20 cellular contexts compared by ENCODE assay signal in the genomic region with DNA sequence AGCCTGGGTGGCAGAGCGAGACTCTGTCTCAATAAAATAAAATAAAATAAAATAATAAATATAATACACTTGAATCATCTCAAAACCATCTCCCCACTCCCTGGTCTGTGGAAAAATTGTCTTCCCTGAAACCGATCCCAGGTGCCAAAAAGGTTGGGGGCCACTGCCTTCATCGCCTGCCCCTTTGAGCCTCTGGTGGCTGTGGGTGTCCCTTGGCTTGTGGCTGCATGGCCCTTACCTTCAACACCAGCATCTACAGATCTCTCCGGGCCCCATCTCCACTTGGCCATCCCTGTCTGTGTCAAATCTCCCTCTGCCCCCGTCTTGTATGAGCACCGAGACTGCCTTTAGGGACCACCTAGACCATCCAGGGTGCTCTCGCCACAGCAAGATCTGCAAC.
A peak's percentile ranks its signal among the peaks of the same experiment; 100 is the strongest.
DNase-seq lines count a peak whose midpoint lies in the region; ATAC-seq and TF ChIP-seq lines count a peak whose summit lies in the region.
"Had no signal": no experiment of that assay in that cellular context is flagged by ENCODE, and none has a peak within 500 bp of the region (broad histone marks: within the 10 kb centered on the region; RNA-seq: fewer than 3 reads in every experiment).

No MANE protein-coding gene starts in this region.

- in situ Hi-C loops in mammary epithelial cell (cut with MboI; ENCODE audit: low sequenced_read_pairs in 2 of 2), result no loop called here

- TF ChIP-seq EP300 in tibial nerve (IDR thresholded peaks at IDR 0.05), result no peak

- H3K27ac Mint-ChIP-seq in MCF 10A (ENCODE audit: low read depth, unreplicated experiment) (no peak overlapping the region), neural crest cell (ENCODE audit: unreplicated experiment) (peak overlapping the region; percentile 2)
- H3K27ac Mint-ChIP-seq in activated CD8-positive, alpha-beta T cell treated with anti-CD3 and anti-CD28 coated beads for 36 hours, result no peak overlapping the region
- H3K27ac Mint-ChIP-seq in T-helper 2 cell treated with Interferon-gamma antibody and Interleukin-4, amounts not matched to agents 5 μg/mL and 100 μg/mL, for 36 hours, result no peak overlapping the region

- H3K36me3 Mint-ChIP-seq in MCF 10A (ENCODE audit: insufficient read depth, unreplicated experiment), result peaks cover 39% of the 10 kb centered on the region
- no peaks in the 10 kb centered on the region for H3K36me3 Mint-ChIP-seq in neural crest cell (ENCODE audit: low read depth)
- no peaks in the 10 kb centered on the region for H3K36me3 Mint-ChIP-seq in activated CD8-positive, alpha-beta T cell treated with anti-CD3 and anti-CD28 coated beads for 36 hours (ENCODE audit: low read depth)
- H3K36me3 Mint-ChIP-seq in T-helper 2 cell treated with Interferon-gamma antibody and Interleukin-4, amounts not matched to agents 5 μg/mL and 100 μg/mL, for 36 hours (ENCODE audit: low read depth), result no peaks in the 10 kb centered on the region

- H3K27ac ChIP-seq in breast epithelium (peak overlapping the region; percentile 99 to 100), mammary epithelial cell (ENCODE audit: insufficient read depth, low read depth, low read length) (peak overlapping the region; percentile 84), tibial nerve (peak overlapping the region in 3 of 4 donors; percentile 86 to 97 (median 96))

- H2AFZ ChIP-seq in mammary epithelial cell (ENCODE audit: low read depth, low read length), result no peak overlapping the region

- intact Hi-C loops in breast epithelium (cut with DNase I; ENCODE audit: low total_unique reads), result no loop called here
- intact Hi-C loops in MCF 10A (cut with micrococcal nuclease), result no loop called here
- intact Hi-C loops in mammary epithelial cell (cut with micrococcal nuclease), result no loop called here
- intact Hi-C loops in activated CD8-positive, alpha-beta T cell treated with anti-CD3 and anti-CD28 coated beads for 36 hours (cut with micrococcal nuclease), result no loop called here

- H3K27me3 Mint-ChIP-seq in MCF 10A (ENCODE audit: insufficient read depth, unreplicated experiment), result no peaks in the 10 kb centered on the region
- H3K27me3 Mint-ChIP-seq in neural crest cell (ENCODE audit: low read depth), result no peaks in the 10 kb centered on the region
- H3K27me3 Mint-ChIP-seq in activated CD8-positive, alpha-beta T cell treated with anti-CD3 and anti-CD28 coated beads for 36 hours, result no peaks in the 10 kb centered on the region
- no peaks in the 10 kb centered on the region for H3K27me3 Mint-ChIP-seq in T-helper 2 cell treated with Interferon-gamma antibody and Interleukin-4, amounts not matched to agents 5 μg/mL and 100 μg/mL, for 36 hours (ENCODE audit: low read depth)
- H3K27me3 Mint-ChIP-seq: progenitor cell of endocrine pancreas had no signal

- H3K4me1 Mint-ChIP-seq in MCF 10A (ENCODE audit: insufficient read depth, unreplicated experiment), result peaks cover 32% of the 10 kb centered on the region
- peaks cover 43% of the 10 kb centered on the region for H3K4me1 Mint-ChIP-seq in neural crest cell
- peaks cover 15% of the 10 kb centered on the region for H3K4me1 Mint-ChIP-seq in activated CD8-positive, alpha-beta T cell treated with anti-CD3 and anti-CD28 coated beads for 36 hours (ENCODE audit: low read depth)
- H3K4me1 Mint-ChIP-seq in T-helper 2 cell treated with Interferon-gamma antibody and Interleukin-4, amounts not matched to agents 5 μg/mL and 100 μg/mL, for 36 hours (ENCODE audit: low read depth), result peaks cover 17% of the 10 kb centered on the region

- ATAC-seq in activated CD8-positive, alpha-beta T cell treated with anti-CD3 and anti-CD28 coated beads for 36 hours, result no peak
- ATAC-seq: left lobe of liver, T-helper 17 cell had no signal

- no peaks in the 10 kb centered on the region for H3K9me3 Mint-ChIP-seq in MCF 10A (ENCODE audit: unreplicated experiment)
- no peaks in the 10 kb centered on the region for H3K9me3 Mint-ChIP-seq in neural crest cell
- H3K9me3 Mint-ChIP-seq in activated CD8-positive, alpha-beta T cell treated with anti-CD3 and anti-CD28 coated beads for 36 hours, result no peaks in the 10 kb centered on the region
- H3K9me3 Mint-ChIP-seq in T-helper 2 cell treated with Interferon-gamma antibody and Interleukin-4, amounts not matched to agents 5 μg/mL and 100 μg/mL, for 36 hours, result no peaks in the 10 kb centered on the region

- CTCF ChIA-PET in MCF 10A (lab: Yijun Ruan, JAX), result no interaction called here
- CTCF ChIA-PET in mammary epithelial cell (lab: Charles Lee; ENCODE audit: low non-redundant PET), result no interaction called here
- CTCF ChIA-PET in activated CD8-positive, alpha-beta T cell treated with anti-CD3 and anti-CD28 coated beads for 36 hours (lab: Charles Lee), result interaction anchor here (0.5 kb wide), 1 partner anchor 75 kb away, joined by 4 read pairs; no protein-coding TSS in a partner anchor

- POLR2A ChIA-PET in MCF 10A (lab: Yijun Ruan, JAX), result interaction anchor here (1.2 kb wide), 1 partner anchor 27 kb away, joined by 5 read pairs; no protein-coding TSS in a partner anchor
- POLR2A ChIA-PET in activated CD8-positive, alpha-beta T cell treated with anti-CD3 and anti-CD28 coated beads for 36 hours (lab: Charles Lee), result no interaction called here

- no TSS peak for BruUV-seq in MCF 10A (replicated peaks; lab: Mats Ljungman, UMichigan)
- BruUV-seq in mammary epithelial cell (replicated peaks; lab: Mats Ljungman, UMichigan), result no TSS peak

- no peak overlapping the region for H3K9ac ChIP-seq in mammary epithelial cell (ENCODE audit: insufficient read depth, low read length)
- H3K9ac ChIP-seq: KMS-11 had no signal

- peaks cover 91% of the 10 kb centered on the region for H3K79me2 ChIP-seq in mammary epithelial cell (ENCODE audit: insufficient read depth, low read length)

- TF ChIP-seq POLR2A in breast epithelium (IDR thresholded peaks at IDR 0.05), result no peak
- no peak for TF ChIP-seq POLR2A in tibial nerve (IDR thresholded peaks at IDR 0.05)

- H3K4me3 Mint-ChIP-seq in MCF 10A (ENCODE audit: unreplicated experiment) (no peak overlapping the region), neural crest cell (no peak overlapping the region)
- no peak overlapping the region for H3K4me3 Mint-ChIP-seq in activated CD8-positive, alpha-beta T cell treated with anti-CD3 and anti-CD28 coated beads for 36 hours
- H3K4me3 Mint-ChIP-seq in T-helper 2 cell treated with Interferon-gamma antibody and Interleukin-4, amounts not matched to agents 5 μg/mL and 100 μg/mL, for 36 hours, result no peak overlapping the region
- H3K4me3 Mint-ChIP-seq: T-helper 17 cell had no signal

- H3K36me3 ChIP-seq in breast epithelium, result no peaks in the 10 kb centered on the region
- peaks cover 7% of the 10 kb centered on the region for H3K36me3 ChIP-seq in mammary epithelial cell (ENCODE audit: insufficient read depth, low read length)
- no peaks in the 10 kb centered on the region for H3K36me3 ChIP-seq in tibial nerve

- 94% methylated on average over 7 of the region's 7 CpGs for WGBS in mammary epithelial cell (ENCODE audit: low coverage, missing lambda C conversion rate)
- WGBS in tibial nerve, 2 donors, result 95 to 97% methylated on average over 7 of the region's 7 CpGs

- no peak overlapping the region for H3K4me2 ChIP-seq in mammary epithelial cell (ENCODE audit: insufficient read depth, low read depth, low read length)
- H3K4me2 ChIP-seq: KMS-11 had no signal

- dilution Hi-C loops in mammary epithelial cell (cut with HindIII; ENCODE audit: low sequenced_read_pairs), result no loop called here

- no peak overlapping the region for H3K4me3 ChIP-seq in breast epithelium
- H3K4me3 ChIP-seq in mammary epithelial cell (replicated peaks in 1 of 3; ENCODE audit: insufficient read depth in 1 of 3, low read depth in 2 of 3, low read length in 3 of 3), result no peak overlapping the region
- H3K4me3 ChIP-seq in tibial nerve, result no peak overlapping the region

- DNase-seq in breast epithelium (ENCODE audit: low spot score in 2 of 2) (no peak), MCF 10A (ENCODE audit: unreplicated experiment) (no peak), mammary epithelial cell (no peak), neural crest cell (ENCODE audit: low read depth, low spot score) (no peak), tibial nerve (ENCODE audit: low spot score in 2 of 2) (no peak), GM19240 (ENCODE audit: insufficient read length, low spot score) (no peak)
- DNase-seq in activated CD8-positive, alpha-beta T cell treated with anti-CD3 and anti-CD28 coated beads for 36 hours, result no peak
- no peak for DNase-seq in T-helper 2 cell treated with Interferon-gamma antibody and Interleukin-4, amounts not matched to agents 5 μg/mL and 100 μg/mL, for 36 hours (ENCODE audit: low spot score)
- DNase-seq: activated CD4-positive, CD25-positive, alpha-beta regulatory T cell treated with anti-CD3 and anti-CD28 coated beads, Interleukin-2, amount 50 U/mL, for 72 hours; activated CD8-positive, alpha-beta memory T cell treated with anti-CD3 and anti-CD28 coated beads, Interleukin-2, amount 50 U/mL, for 4 hours; activated naive CD4-positive, alpha-beta T cell treated with Interleukin-2 at 50 U/mL for 16 hours; effector CD8-positive, alpha-beta T cell; NCI-H1092 treated with DMSO at 0.1 percent for 48 hours; NCI-H2171; SIG-M5; stimulated activated naive CD4-positive, alpha-beta T cell treated with Interleukin-2 at 50 U/mL for 16 hours; T-helper 17 cell had no signal

- H3K4me1 ChIP-seq in breast epithelium (peaks cover 28 to 41% of the 10 kb centered on the region in 2 donors), mammary epithelial cell (ENCODE audit: insufficient read depth, low read length) (peaks cover 75% of the 10 kb centered on the region), tibial nerve (peaks cover 0 to 75% (median 38%) of the 10 kb centered on the region in 4 donors)

- H4K20me1 ChIP-seq in mammary epithelial cell (ENCODE audit: insufficient read depth, low read length), result no peaks in the 10 kb centered on the region

- H3K27me3 ChIP-seq in breast epithelium, result no peaks in the 10 kb centered on the region
- no peaks in the 10 kb centered on the region for H3K27me3 ChIP-seq in mammary epithelial cell (ENCODE audit: insufficient read depth, low read length)
- H3K27me3 ChIP-seq in tibial nerve, result no peaks in the 10 kb centered on the region

- no peaks in the 10 kb centered on the region for H3K9me3 ChIP-seq in breast epithelium
- H3K9me3 ChIP-seq in mammary epithelial cell (replicated peaks; ENCODE audit: insufficient read depth, low read length), result no peaks in the 10 kb centered on the region
- H3K9me3 ChIP-seq in tibial nerve, result no peaks in the 10 kb centered on the region

- no peak for TF ChIP-seq CTCF in breast epithelium (IDR thresholded peaks at IDR 0.05)
- TF ChIP-seq CTCF in MCF 10A (IDR thresholded peaks at IDR 0.05; ENCODE audit: unreplicated experiment), result no peak
- no peak for TF ChIP-seq CTCF in mammary epithelial cell (conservative IDR thresholded peaks at IDR 0.05 in 1 of 2, IDR thresholded peaks at IDR 0.05 in 1 of 2; ENCODE audit: extremely low read depth in 1 of 2, insufficient read depth in 1 of 2, low read depth in 1 of 2, low read length in 2 of 2)
- TF ChIP-seq CTCF in neural crest cell (conservative IDR thresholded peaks at IDR 0.05), result no peak
- TF ChIP-seq CTCF in tibial nerve (IDR thresholded peaks at IDR 0.05), result no peak
- no peak for TF ChIP-seq CTCF in activated CD8-positive, alpha-beta T cell treated with anti-CD3 and anti-CD28 coated beads for 36 hours (IDR thresholded peaks at IDR 0.05)
